In genomic region chr9:26756881-26757280, GRCh38 we compare ENCODE assay signal across 24 cellular contexts.
"Had no signal": no experiment of that assay in that cellular context is flagged by ENCODE, and none has a peak within 500 bp of the region (broad histone marks: within the 10 kb centered on the region; RNA-seq: fewer than 3 reads in every experiment).

No MANE protein-coding gene starts in this region.

- H3K27me3 ChIP-seq: brain microvascular endothelial cell, dorsolateral prefrontal cortex, esophagus muscularis mucosa, gastrocnemius medialis had no signal

- H3K27ac ChIP-seq: brain microvascular endothelial cell, coronary artery, esophagus muscularis mucosa, foreskin keratinocyte, gastrocnemius medialis, WERI-Rb-1 had no signal

- H3K9me3 ChIP-seq: esophagus muscularis mucosa, gastrocnemius medialis had no signal

- DNase-seq: activated B cell treated with CpG ODN at 0.5 μM for 24 hours; activated CD4-positive, alpha-beta T cell treated with anti-CD3 and anti-CD28 coated beads for 48 hours; activated CD4-positive, alpha-beta T cell treated with anti-CD3 and anti-CD28 coated beads, Interleukin-2, amount 50 U/mL, for 1 hour; activated CD4-positive, alpha-beta T cell treated with anti-CD3 and anti-CD28 coated beads, Interleukin-2, amount 50 U/mL, for 48 hours; activated CD8-positive, alpha-beta memory T cell treated with anti-CD3 and anti-CD28 coated beads for 24 hours; activated CD8-positive, alpha-beta T cell treated with anti-CD3 and anti-CD28 coated beads for 36 hours; activated effector memory CD4-positive, alpha-beta T cell treated with Interleukin-2 at 50 U/mL for 16 hours; activated gamma-delta T cell treated with Interleukin-2 at 50 U/mL for 16 hours; activated naive CD4-positive, alpha-beta T cell treated with anti-CD3 and anti-CD28 coated beads, Interleukin-2, amount 50 U/mL, for 16 hours; activated naive CD4-positive, alpha-beta T cell treated with Interleukin-2 at 50 U/mL for 16 hours; activated T-cell treated with anti-CD3 and anti-CD28 coated beads, Interleukin-2, amount 50 U/mL, for 4 hours; amniotic stem cell; brain microvascular endothelial cell; effector memory CD8-positive, alpha-beta T cell; erythroblast; foreskin keratinocyte; gastrocnemius medialis; T-helper 1 cell; T-helper 17 cell; T1000; WERI-Rb-1 had no signal

- H3K36me3 ChIP-seq: brain microvascular endothelial cell, esophagus muscularis mucosa, gastrocnemius medialis, WERI-Rb-1 had no signal

- H3K4me3 ChIP-seq: coronary artery, dorsolateral prefrontal cortex, esophagus muscularis mucosa, gastrocnemius medialis had no signal

- H3K4me1 ChIP-seq: esophagus muscularis mucosa, foreskin keratinocyte, gastrocnemius medialis had no signal
